Comparison of ENCODE assay signal across 10 cellular contexts in the genomic region with DNA sequence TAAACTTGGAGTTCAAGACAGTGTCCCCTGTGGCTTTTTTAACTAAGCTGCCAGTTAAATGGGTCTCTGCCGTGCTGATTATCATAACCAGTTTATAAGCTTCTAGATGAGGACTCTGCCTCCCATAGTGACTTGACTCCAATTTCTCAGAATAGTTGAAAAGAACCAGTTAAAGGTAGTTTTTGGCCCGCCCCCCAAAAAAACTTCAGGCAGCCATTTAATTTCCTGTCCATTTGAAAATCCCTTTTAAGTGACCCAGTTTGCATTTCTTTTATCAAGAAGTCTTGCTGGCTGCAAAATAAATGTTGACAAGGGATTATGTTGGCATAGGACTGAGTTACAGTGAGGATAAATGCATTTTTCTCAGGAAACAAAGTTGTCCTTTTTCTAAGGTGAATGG. TPM values are rescaled to one million over a fixed set of nuclear protein-coding genes. Genes with fewer than 3 reads are reported as not detected.
DNase-seq lines count a peak whose midpoint lies in the region; ATAC-seq and TF ChIP-seq lines count a peak whose summit lies in the region.
"Had no signal": no experiment of that assay in that cellular context is flagged by ENCODE, and none has a peak within 500 bp of the region (broad histone marks: within the 10 kb centered on the region; RNA-seq: fewer than 3 reads in every experiment).

No MANE protein-coding gene starts in this region.

- TF ChIP-seq CTCF in epithelial cell of proximal tubule (conservative IDR thresholded peaks at IDR 0.05; ENCODE audit: low read depth, low read length) = no peak
- no peak for TF ChIP-seq CTCF in mucosa of descending colon (IDR thresholded peaks at IDR 0.05)

- intact Hi-C loops in mucosa of descending colon (cut with DNase I, micrococcal nuclease) = no loop called here

- H3K36me3 ChIP-seq in SK-N-MC (ENCODE audit: insufficient read depth, low read length) (peaks cover 64% of the 10 kb centered on the region), mucosa of descending colon (ENCODE audit: low read depth) (peaks cover 14% of the 10 kb centered on the region)

- H3K9me3 Mint-ChIP-seq in activated CD8-positive, alpha-beta memory T cell treated with anti-CD3 and anti-CD28 coated beads, Interleukin-2, amount 10 ng/mL, durations not matched to agents 7 days and 5 days (ENCODE audit: low read depth) = no peaks in the 10 kb centered on the region

- H3K27ac Mint-ChIP-seq in activated CD8-positive, alpha-beta memory T cell treated with anti-CD3 and anti-CD28 coated beads, Interleukin-2, amount 10 ng/mL, durations not matched to agents 7 days and 5 days = peak overlapping the region; percentile 84

- peak overlapping the region; percentile 96 for H3K4me3 Mint-ChIP-seq in activated CD8-positive, alpha-beta memory T cell treated with anti-CD3 and anti-CD28 coated beads, Interleukin-2, amount 10 ng/mL, durations not matched to agents 7 days and 5 days

- DNase-seq in activated CD8-positive, alpha-beta memory T cell treated with anti-CD3 and anti-CD28 coated beads, Interleukin-2, amount 10 ng/mL, durations not matched to agents 7 days and 5 days = no peak
- no peak for DNase-seq in activated CD8-positive, alpha-beta memory T cell treated with anti-CD3 and anti-CD28 coated beads, Interleukin-2, amount 50 U/mL, for 4 hours
- DNase-seq in SK-N-MC (ENCODE audit: low read depth, low spot score) (no peak), epithelial cell of proximal tubule (ENCODE audit: low read depth) (no peak), skeletal muscle cell (ENCODE audit: low read depth) (no peak), mucosa of descending colon (no peak), KG1 (lab: John Stamatoyannopoulos, UW) (no peak)
- DNase-seq: Kasumi-1 had no signal

- H3K4me3 ChIP-seq in SK-N-MC (peak overlapping the region; percentile 95), epithelial cell of proximal tubule (ENCODE audit: low read depth, low read length) (peak overlapping the region; percentile 64), skeletal muscle cell (ENCODE audit: low read depth, low read length) (peak overlapping the region; percentile 94), mucosa of descending colon (no peak overlapping the region)

- H3K27me3 Mint-ChIP-seq in activated CD8-positive, alpha-beta memory T cell treated with anti-CD3 and anti-CD28 coated beads, Interleukin-2, amount 10 ng/mL, durations not matched to agents 7 days and 5 days = no peaks in the 10 kb centered on the region

- peaks cover 15% of the 10 kb centered on the region for H3K4me1 ChIP-seq in mucosa of descending colon (ENCODE audit: low read depth)

- peak overlapping the region; percentile 96 for H3K9ac ChIP-seq in SK-N-MC (ENCODE audit: insufficient read length)

- no peak overlapping the region for H3K27ac ChIP-seq in SK-N-MC
- H3K27ac ChIP-seq: esophagus muscularis mucosa had no signal

- CTCF ChIA-PET in activated CD8-positive, alpha-beta memory T cell treated with anti-CD3 and anti-CD28 coated beads, Interleukin-2, amount 10 ng/mL, durations not matched to agents 7 days and 5 days (lab: Charles Lee) = interaction anchor here (0.8 to 5.4 kb wide), 7 partner anchors 20 to 101 kb away, joined by 3 to 143 read pairs (median 4); no protein-coding TSS in a partner anchor

- no peak for ATAC-seq in activated CD8-positive, alpha-beta memory T cell treated with anti-CD3 and anti-CD28 coated beads, Interleukin-2, amount 10 ng/mL, durations not matched to agents 7 days and 5 days
- ATAC-seq in mucosa of descending colon (no peak), GM21515 (IDR thresholded peaks at IDR 0.05; ENCODE audit: unreplicated experiment) (no peak)

- H3K9me3 ChIP-seq in SK-N-MC (ENCODE audit: low read depth, low read length) = no peaks in the 10 kb centered on the region
- H3K9me3 ChIP-seq in mucosa of descending colon = no peaks in the 10 kb centered on the region
- H3K9me3 ChIP-seq: esophagus muscularis mucosa had no signal

- H3K36me3 Mint-ChIP-seq in activated CD8-positive, alpha-beta memory T cell treated with anti-CD3 and anti-CD28 coated beads, Interleukin-2, amount 10 ng/mL, durations not matched to agents 7 days and 5 days = peaks cover 61% of the 10 kb centered on the region

- H3K4me1 Mint-ChIP-seq in activated CD8-positive, alpha-beta memory T cell treated with anti-CD3 and anti-CD28 coated beads, Interleukin-2, amount 10 ng/mL, durations not matched to agents 7 days and 5 days = peaks cover 68% of the 10 kb centered on the region

RNA-seq across cellular contexts. Expression of a gene that starts 2.3 kb away (rescaled TPM):
- total RNA-seq in activated CD8-positive, alpha-beta memory T cell treated with anti-CD3 and anti-CD28 coated beads, Interleukin-2, amount 10 ng/mL, durations not matched to agents 7 days and 5 days = 100 to 1,000 TPM; 134 to 146 TPM
- total RNA-seq in epithelial cell of proximal tubule = 60.1 and 89.7 TPM in 2 replicates
- total RNA-seq in mucosa of descending colon = 100 to 1,000 TPM in 1 of 3 donors, 10 to 100 TPM in 2; 64.3 to 128 (median 80.6) TPM
